Comparison of ENCODE assay signal across 9 cellular contexts in the genomic region with DNA sequence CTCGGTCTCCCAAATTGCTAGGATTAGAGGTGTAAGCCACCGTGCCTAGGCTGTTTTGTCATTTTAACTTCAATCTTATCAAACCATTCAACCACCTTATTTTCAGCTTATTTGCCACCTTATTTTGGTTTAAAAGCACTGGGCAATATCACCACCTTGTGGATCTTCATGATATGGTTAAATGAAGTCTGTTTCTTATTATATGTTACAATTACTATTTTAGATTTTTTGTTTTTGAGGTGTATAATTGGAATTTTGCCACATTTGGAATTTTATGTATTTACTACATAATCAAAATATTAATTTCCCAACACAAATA. TPM values are rescaled to one million over a fixed set of nuclear protein-coding genes. Genes with fewer than 3 reads are reported as not detected.
DNase-seq lines count a peak whose midpoint lies in the region; ATAC-seq, FAIRE-seq and TF ChIP-seq lines count a peak whose summit lies in the region.
"Had no signal": no experiment of that assay in that cellular context is flagged by ENCODE, and none has a peak within 500 bp of the region (broad histone marks: within the 10 kb centered on the region; RNA-seq: fewer than 3 reads in every experiment).

No MANE protein-coding gene starts in this region.

- H3K79me2 ChIP-seq in DND-41 (ENCODE audit: insufficient read depth, low read length) (no peaks in the 10 kb centered on the region), GM12878 (ENCODE audit: control insufficient read depth, insufficient read depth, low read length) (no peaks in the 10 kb centered on the region)

- SMC1A ChIA-PET in GM12878 (lab: Charles Lee; ENCODE audit: uncharacterized antibody, unreplicated experiment) = no interaction called here

- no peak for FAIRE-seq in GM12878 (lab: Jason Lieb, UNC)

- RAD21 ChIA-PET in GM12878 (lab: Charles Lee; ENCODE audit: unreplicated experiment) = no interaction called here

- H3K4me2 ChIP-seq in DND-41 (ENCODE audit: insufficient read depth, low read length) (no peak overlapping the region), GM12878 (ENCODE audit: control insufficient read depth, insufficient read depth) (no peak overlapping the region)

- H4K20me1 ChIP-seq in DND-41 (ENCODE audit: insufficient read depth, low read length) (no peaks in the 10 kb centered on the region), GM12878 (ENCODE audit: control insufficient read depth, insufficient read depth) (no peaks in the 10 kb centered on the region)

- H3K4me3 Mint-ChIP-seq in CD8-positive, alpha-beta memory T cell = no peak overlapping the region

- H3K27ac ChIP-seq in DND-41 (ENCODE audit: low read length) (no peak overlapping the region), GM12878 (ENCODE audit: control insufficient read depth, insufficient read depth) (no peak overlapping the region)
- no peak overlapping the region for H3K27ac ChIP-seq in CD8-positive, alpha-beta memory T cell (ENCODE audit: low read depth, low read length)

- ATAC-seq in DND-41 (ENCODE audit: insufficient read depth, low read depth) = no peak
- no peak for ATAC-seq in GM12878
- ATAC-seq in GM21786 (IDR thresholded peaks at IDR 0.05; ENCODE audit: unreplicated experiment) = no peak

- POLR2A ChIA-PET in GM12878 (lab: Charles Lee) = no interaction called here
- POLR2A ChIA-PET in CD8-positive, alpha-beta memory T cell (lab: Charles Lee) = no interaction called here

- intact Hi-C loops in GM12878 (cut with micrococcal nuclease; ENCODE audit: unreplicated experiment) = no loop called here

- TF ChIP-seq CTCF in DND-41 (IDR thresholded peaks at IDR 0.05; ENCODE audit: borderline replicate concordance, extremely low read depth, low read length, poor library complexity, severe bottlenecking) (peak; percentile 20), GM12878 (IDR thresholded peaks at IDR 0.05 in 2 of 3, conservative IDR thresholded peaks at IDR 0.05 in 1 of 3; ENCODE audit: control insufficient read depth in 2 of 3, extremely low read depth in 1 of 3, insufficient read depth in 1 of 3, low read depth in 3 of 3, low read length in 3 of 3) (no peak; a peak in 1 of 6 replicates)

- H3K27me3 ChIP-seq in DND-41 (ENCODE audit: insufficient read depth, low read length, poor library complexity) (no peaks in the 10 kb centered on the region), GM12878 (replicated peaks in 1 of 2; ENCODE audit: control insufficient read depth in 2 of 2, insufficient read depth in 2 of 2, low read length in 1 of 2) (no peaks in the 10 kb centered on the region)
- H3K27me3 ChIP-seq in CD8-positive, alpha-beta memory T cell (ENCODE audit: insufficient read depth, low read length, poor library complexity, severe bottlenecking) = no peaks in the 10 kb centered on the region

- H3K36me3 ChIP-seq in DND-41 (ENCODE audit: insufficient read depth, low read length) (no peaks in the 10 kb centered on the region), GM12878 (ENCODE audit: control insufficient read depth in 2 of 2, insufficient read depth in 2 of 2, low read length in 1 of 2) (no peaks in the 10 kb centered on the region)
- H3K36me3 ChIP-seq in CD8-positive, alpha-beta memory T cell (ENCODE audit: insufficient read depth, low read length) = no peaks in the 10 kb centered on the region

- no peak overlapping the region for H3K27ac Mint-ChIP-seq in CD8-positive, alpha-beta memory T cell

- H3K4me1 Mint-ChIP-seq in CD8-positive, alpha-beta memory T cell = no peaks in the 10 kb centered on the region

- no peak for TF ChIP-seq POLR2A in GM12878 (IDR thresholded peaks at IDR 0.05; ENCODE audit: low read depth, low read length)

- H3K27me3 Mint-ChIP-seq in CD8-positive, alpha-beta memory T cell = no peaks in the 10 kb centered on the region

- H3K4me1 ChIP-seq in DND-41 (ENCODE audit: insufficient read depth, low read length) = no peaks in the 10 kb centered on the region
- no peaks in the 10 kb centered on the region for H3K4me1 ChIP-seq in GM12878 (ENCODE audit: control insufficient read depth, insufficient read depth, low read length)
- no peaks in the 10 kb centered on the region for H3K4me1 ChIP-seq in CD8-positive, alpha-beta memory T cell (ENCODE audit: insufficient read depth, low read length)

- DNase-seq in DND-41 (no peak), NCI-H1436 (lab: John Stamatoyannopoulos, UW) (peak; percentile 9), GM12878 (ENCODE audit: low read depth, low spot score) (no peak), myocyte (ENCODE audit: low read depth) (peak; percentile 52), NOMO-1 treated with dmso at 0.1 percent for 144 hours (lab: John Stamatoyannopoulos, UW; ENCODE audit: unreplicated experiment) (no peak), cortex of kidney (lab: John Stamatoyannopoulos, UW) (no peak)
- DNase-seq in CD8-positive, alpha-beta memory T cell = no peak
- DNase-seq: substantia nigra had no signal

- CTCF ChIA-PET in GM12878 (lab: Yijun Ruan, JAX) = interaction anchor here (0.6 to 0.9 kb wide), 4 partner anchors 10 to 120 kb away, joined by 3 to 4 read pairs (median 3); no protein-coding TSS in a partner anchor
- CTCF ChIA-PET in CD8-positive, alpha-beta memory T cell (lab: Charles Lee) = no interaction called here

- H3K9ac ChIP-seq in DND-41 (ENCODE audit: low read depth, low read length) (no peak overlapping the region), GM12878 (ENCODE audit: control insufficient read depth, insufficient read depth, low read length) (no peak overlapping the region)

- in situ Hi-C loops in GM12878 (cut with MboI) = no loop called here

- H2AFZ ChIP-seq in DND-41 (ENCODE audit: low read depth, low read length) (no peak overlapping the region), GM12878 (ENCODE audit: control insufficient read depth, low read depth, low read length) (no peak overlapping the region)

- 0 out of 2 replicates have a peak, but pooled peaks have one; percentile 8 for TF ChIP-seq RAD21 in GM12878 (IDR thresholded peaks at IDR 0.05; ENCODE audit: insufficient read depth, low read depth, low read length)

- peaks cover 0 to 6% (median 0%) of the 10 kb centered on the region in 5 donors for H3K9me3 Mint-ChIP-seq in CD8-positive, alpha-beta memory T cell

- 3% methylated on average over 2 of the region's 2 CpGs for WGBS in GM12878 (ENCODE audit: insufficient coverage, insufficient replicate concordance, low lambda C conversion rate, missing lambda C conversion rate)

- TF ChIP-seq EP300 in GM12878 (IDR thresholded peaks at IDR 0.05; ENCODE audit: borderline replicate concordance in 1 of 2, control insufficient read depth in 1 of 2, low read depth in 2 of 2, low read length in 2 of 2) = no peak

- no peaks in the 10 kb centered on the region for H3K9me3 ChIP-seq in DND-41 (ENCODE audit: insufficient read depth, low read length, severe bottlenecking)
- H3K9me3 ChIP-seq in GM12878 (replicated peaks; ENCODE audit: control insufficient read depth, insufficient read depth, low read length) = no peaks in the 10 kb centered on the region
- H3K9me3 ChIP-seq in CD8-positive, alpha-beta memory T cell (ENCODE audit: low read length) = no peaks in the 10 kb centered on the region

- H3K36me3 Mint-ChIP-seq in CD8-positive, alpha-beta memory T cell = no peaks in the 10 kb centered on the region

- no peak overlapping the region for H3K4me3 ChIP-seq in DND-41 (ENCODE audit: low read depth in 1 of 2, low read length in 2 of 2)
- no peak overlapping the region for H3K4me3 ChIP-seq in GM12878
- H3K4me3 ChIP-seq in CD8-positive, alpha-beta memory T cell (ENCODE audit: low read length) = no peak overlapping the region

- BruUV-seq in GM12878 (replicated peaks; lab: Mats Ljungman, UMichigan) = no TSS peak

TF ChIP-seq in GM12878, 131 proteins besides CTCF, POLR2A, EP300 and RAD21 (continues in another document):
- no peak for TF ChIP-seq NR2F1 (conservative IDR thresholded peaks at IDR 0.05)
- TF ChIP-seq BACH1 (IDR thresholded peaks at IDR 0.05; ENCODE audit: borderline replicate concordance) = no peak

RNA-seq across cellular contexts. Expression of gene SCN9A, which starts 43.8 kb away (rescaled TPM):
- not detected in 2 replicates for total RNA-seq in GM12878 (2013; cell fraction: nucleolus; rRNA removed)
- total RNA-seq in GM12878 (2014; rRNA removed) (not detected in 2 replicates), GM12878 (2014; rRNA removed; fragmentation: Illumina TruSeq; extraction: Trizol) (not detected in 2 replicates), GM12878 (2021) (0.08 TPM in 2 replicates), myocyte (2.8 and 2.9 TPM in 2 replicates)
- polyA plus RNA-seq in GM12878 (2011; ENCODE audit: low read depth) = not detected
- polyA plus RNA-seq in GM12878 (2011; rRNA removed) (not detected in 2 replicates), GM12878 (2014; fragmentation: Illumina TruSeq; extraction: Trizol) (not detected in 2 replicates), GM12878 (2014; fragmentation: Nextera tagmentation; extraction: Ambion mirVana) (not detected), GM12878 (2014; rRNA removed) (not detected in 2 replicates), GM12878 (2016; fragmentation: Nextera tagmentation; extraction: Ambion mirVana) (under 1 TPM; 0.04 to 0.08 TPM)
- not detected in 2 replicates for polyA plus RNA-seq in GM12878 (2011; cell fraction: cytosol; rRNA removed)
- polyA plus RNA-seq in GM12878 (2011; cell fraction: nucleus; rRNA removed) = 0.03 TPM in 1 of 2 replicates, not detected in the other
- polyA plus RNA-seq in GM12878 (2012) = 0.01 TPM in 1 of 2 replicates, not detected in the other
- not detected in 2 replicates for polyA minus RNA-seq in GM12878 (2011; rRNA and poly(A)+ RNA removed)
- not detected in 2 replicates for polyA minus RNA-seq in GM12878 (2011; cell fraction: cytosol; rRNA and poly(A)+ RNA removed)
- polyA minus RNA-seq in GM12878 (2011; cell fraction: nucleus; rRNA and poly(A)+ RNA removed) = not detected in 2 replicates
- polyA plus RNA-seq in myocyte (2012) = 2.3 TPM
- total RNA-seq in CD8-positive, alpha-beta memory T cell = not detected
- not detected for polyA plus RNA-seq in CD8-positive, alpha-beta memory T cell

Comparison
In these comparisons a context has a peak if more than half of its experiments do, and no peak if none do; other contexts are left out.
1. DNase-seq: peak in NCI-H1436 (single experiment) and myocyte (single experiment); none in DND-41 (single experiment), GM12878 (single experiment), NOMO-1 treated with dmso at 0.1 percent for 144 hours (single experiment), CD8-positive, alpha-beta memory T cell (0 of 5) and cortex of kidney (single experiment).